Comparison of ENCODE assay signal across 9 cellular contexts in genomic region chr9:127965953-127966352, GRCh38. TPM values are rescaled to one million over a fixed set of nuclear protein-coding genes. Genes with fewer than 3 reads are reported as not detected.
DNase-seq lines count a peak whose midpoint lies in the region; ATAC-seq, FAIRE-seq and TF ChIP-seq lines count a peak whose summit lies in the region.
"Had no signal": no experiment of that assay in that cellular context is flagged by ENCODE, and none has a peak within 500 bp of the region (broad histone marks: within the 10 kb centered on the region; RNA-seq: fewer than 3 reads in every experiment).

No MANE protein-coding gene starts in this region.

- no peak for DNase-seq in activated CD4-positive, alpha-beta T cell treated with anti-CD3 and anti-CD28 coated beads, Interleukin-2, amount 10 ng/mL, durations not matched to agents 7 days and 5 days
- no peak for DNase-seq in activated CD4-positive, alpha-beta T cell treated with anti-CD3 and anti-CD28 coated beads for 4 hours
- DNase-seq in body of pancreas, result no peak
- no peak for DNase-seq in lower lobe of right lung
- no peak for DNase-seq in thoracic aorta (ENCODE audit: low spot score)
- DNase-seq in HTR-8/SVneo (ENCODE audit: insufficient read length, low spot score), result no peak
- no peak for DNase-seq in immature natural killer cell
- DNase-seq in activated CD4-positive, alpha-beta T cell treated with anti-CD3 and anti-CD28 coated beads, Interleukin-2, amount 50 U/mL, for 4 hours, result no peak

- H3K27me3 ChIP-seq in body of pancreas (no peaks in the 10 kb centered on the region), lower lobe of right lung (ENCODE audit: low read depth) (no peaks in the 10 kb centered on the region), thoracic aorta (replicated peaks; ENCODE audit: insufficient read depth) (no peaks in the 10 kb centered on the region)

- intact Hi-C loops in body of pancreas (cut with DNase I) (no loop called here), lower lobe of right lung (cut with DNase I) (no loop called here)

- H3K4me1 Mint-ChIP-seq in activated CD4-positive, alpha-beta T cell treated with anti-CD3 and anti-CD28 coated beads, Interleukin-2, amount 10 ng/mL, durations not matched to agents 7 days and 5 days, result peaks cover 98% of the 10 kb centered on the region
- peaks cover 12 to 15% of the 10 kb centered on the region in 2 donors for H3K4me1 Mint-ChIP-seq in immature natural killer cell

- H3K36me3 Mint-ChIP-seq in activated CD4-positive, alpha-beta T cell treated with anti-CD3 and anti-CD28 coated beads, Interleukin-2, amount 10 ng/mL, durations not matched to agents 7 days and 5 days (ENCODE audit: low read depth), result peaks cover 82% of the 10 kb centered on the region
- no peaks in the 10 kb centered on the region for H3K36me3 Mint-ChIP-seq in immature natural killer cell

- TF ChIP-seq CTCF in body of pancreas (IDR thresholded peaks at IDR 0.05), result no peak
- no peak for TF ChIP-seq CTCF in lower lobe of right lung (IDR thresholded peaks at IDR 0.05)
- TF ChIP-seq CTCF in thoracic aorta (IDR thresholded peaks at IDR 0.05), result no peak

- no peaks in the 10 kb centered on the region for H3K9me3 Mint-ChIP-seq in activated CD4-positive, alpha-beta T cell treated with anti-CD3 and anti-CD28 coated beads, Interleukin-2, amount 10 ng/mL, durations not matched to agents 7 days and 5 days
- no peaks in the 10 kb centered on the region for H3K9me3 Mint-ChIP-seq in immature natural killer cell
- H3K9me3 Mint-ChIP-seq: neural crest cell had no signal

- no peak for TF ChIP-seq POLR2A in body of pancreas (IDR thresholded peaks at IDR 0.05)

- H3K27ac ChIP-seq in body of pancreas (peak overlapping the region; percentile 80 to 93 (median 89)), lower lobe of right lung (peak overlapping the region; percentile 84), thoracic aorta (peak overlapping the region; percentile 83 to 94)

- H3K9me3 ChIP-seq in body of pancreas (no peaks in the 10 kb centered on the region), lower lobe of right lung (no peaks in the 10 kb centered on the region), thoracic aorta (no peaks in the 10 kb centered on the region)

- CTCF ChIA-PET in activated CD4-positive, alpha-beta T cell treated with anti-CD3 and anti-CD28 coated beads, Interleukin-2, amount 10 ng/mL, durations not matched to agents 7 days and 5 days (lab: Charles Lee), result interaction anchor here (1.2 to 2.5 kb wide), 2 partner anchors 11 to 22 kb away, joined by 6 to 15 read pairs; no protein-coding TSS in a partner anchor

- ATAC-seq in body of pancreas (peak; percentile 2), lower lobe of right lung (peak; percentile 1 to 10), thoracic aorta (ENCODE audit: insufficient number of reproducible peaks, low FRiP score, low read depth) (no peak)

- H3K4me3 ChIP-seq in body of pancreas (no peak overlapping the region), lower lobe of right lung (peak overlapping the region; percentile 27), thoracic aorta (peak overlapping the region; percentile 61)

- no peak overlapping the region for H3K27ac Mint-ChIP-seq in activated CD4-positive, alpha-beta T cell treated with anti-CD3 and anti-CD28 coated beads, Interleukin-2, amount 10 ng/mL, durations not matched to agents 7 days and 5 days
- H3K27ac Mint-ChIP-seq in immature natural killer cell, result no peak overlapping the region

- H3K4me1 ChIP-seq in body of pancreas, result peaks cover 90% of the 10 kb centered on the region
- peaks cover 85% of the 10 kb centered on the region for H3K4me1 ChIP-seq in lower lobe of right lung
- H3K4me1 ChIP-seq in thoracic aorta (ENCODE audit: control insufficient read depth in 1 of 2, low read depth in 2 of 2), result peaks cover 59 to 91% of the 10 kb centered on the region in 2 donors

- POLR2A ChIA-PET in activated CD4-positive, alpha-beta T cell treated with anti-CD3 and anti-CD28 coated beads, Interleukin-2, amount 10 ng/mL, durations not matched to agents 7 days and 5 days (lab: Charles Lee), result no interaction called here

- WGBS in body of pancreas, 2 donors, result 44 to 65% methylated on average over 5 to 6 of the region's 6 CpGs

- no peaks in the 10 kb centered on the region for H3K27me3 Mint-ChIP-seq in activated CD4-positive, alpha-beta T cell treated with anti-CD3 and anti-CD28 coated beads, Interleukin-2, amount 10 ng/mL, durations not matched to agents 7 days and 5 days
- H3K27me3 Mint-ChIP-seq in immature natural killer cell (ENCODE audit: low read depth in 3 of 3), result peaks cover 0 to 4% (median 2%) of the 10 kb centered on the region in 3 donors

- H3K36me3 ChIP-seq in body of pancreas (replicated peaks in 1 of 2; ENCODE audit: insufficient read depth in 1 of 2, low read depth in 2 of 2) (no peaks in the 10 kb centered on the region), lower lobe of right lung (no peaks in the 10 kb centered on the region), thoracic aorta (no peaks in the 10 kb centered on the region)

- peak overlapping the region; percentile 76 for H3K4me3 Mint-ChIP-seq in activated CD4-positive, alpha-beta T cell treated with anti-CD3 and anti-CD28 coated beads, Interleukin-2, amount 10 ng/mL, durations not matched to agents 7 days and 5 days
- H3K4me3 Mint-ChIP-seq in immature natural killer cell, result no peak overlapping the region

- no peak for FAIRE-seq in HTR-8/SVneo (lab: Jason Lieb, UNC)

RNA-seq across cellular contexts. Expression of gene EEIG1, which starts 14.8 kb away (rescaled TPM):
- 100 to 1,000 TPM; 412 to 477 TPM for total RNA-seq in activated CD4-positive, alpha-beta T cell treated with anti-CD3 and anti-CD28 coated beads, Interleukin-2, amount 10 ng/mL, durations not matched to agents 7 days and 5 days
- total RNA-seq in body of pancreas (10 to 100 TPM; 41.9 to 42.0 TPM), lower lobe of right lung (36.0 TPM), thoracic aorta (10 to 100 TPM; 20.4 to 26.5 TPM)
- 10 to 100 TPM in 2 of 3 donors, 1 to 10 TPM in 1; 7.6 to 19.6 (median 14.7) TPM for polyA plus RNA-seq in immature natural killer cell

RNA-seq across cellular contexts. Expression of gene DPM2, which starts 28.3 kb away (rescaled TPM):
- total RNA-seq in activated CD4-positive, alpha-beta T cell treated with anti-CD3 and anti-CD28 coated beads, Interleukin-2, amount 10 ng/mL, durations not matched to agents 7 days and 5 days, result 10 to 100 TPM; 79.9 to 80.4 TPM
- total RNA-seq in body of pancreas, result 10 to 100 TPM; 23.3 to 39.9 TPM
- total RNA-seq in lower lobe of right lung, result 33.7 TPM
- 10 to 100 TPM; 18.8 to 26.0 TPM for total RNA-seq in thoracic aorta
- polyA plus RNA-seq in immature natural killer cell, result 10 to 100 TPM; 48.0 to 79.7 (median 59.8) TPM

RNA-seq across cellular contexts. Expression of gene PIP5KL1, which starts 35.4 kb away (rescaled TPM):
- 1 to 10 TPM; 2.5 to 4.1 TPM for total RNA-seq in activated CD4-positive, alpha-beta T cell treated with anti-CD3 and anti-CD28 coated beads, Interleukin-2, amount 10 ng/mL, durations not matched to agents 7 days and 5 days
- total RNA-seq in body of pancreas, result 1 to 10 TPM; 1.3 to 2.6 TPM
- total RNA-seq in lower lobe of right lung, result 11.5 TPM
- 1 to 10 TPM; 6.0 to 8.8 TPM for total RNA-seq in thoracic aorta
- under 1 TPM in 2 of 3 donors, not detected in 1; 0.14 to 0.18 TPM for polyA plus RNA-seq in immature natural killer cell

RNA-seq across cellular contexts. Expression of gene ST6GALNAC4, which starts 49.1 kb away (rescaled TPM):
- 10 to 100 TPM; 16.8 to 22.4 TPM for total RNA-seq in activated CD4-positive, alpha-beta T cell treated with anti-CD3 and anti-CD28 coated beads, Interleukin-2, amount 10 ng/mL, durations not matched to agents 7 days and 5 days
- total RNA-seq in body of pancreas (10 to 100 TPM; 36.6 to 63.8 TPM), lower lobe of right lung (45.6 TPM), thoracic aorta (10 to 100 TPM; 45.0 to 61.2 TPM)
- 10 to 100 TPM in 1 of 3 donors, 1 to 10 TPM in 2; 8.7 to 20.1 (median 9.1) TPM for polyA plus RNA-seq in immature natural killer cell

Comparison
In these comparisons a context has a peak if more than half of its experiments do, and no peak if none do; other contexts are left out.
1. H3K4me3 ChIP-seq: peak in lower lobe of right lung (single experiment) and thoracic aorta (single experiment); none in body of pancreas (0 of 2).
2. RNA of gene EEIG1, which starts 14.8 kb away (total RNA-seq): 412 to 477 TPM in activated CD4-positive, alpha-beta T cell treated with anti-CD3 and anti-CD28 coated beads, Interleukin-2, amount 10 ng/mL, durations not matched to agents 7 days and 5 days; 41.9 to 42.0 TPM in body of pancreas, 36.0 TPM in lower lobe of right lung (single experiment) and 20.4 to 26.5 TPM in thoracic aorta; every median in the first group is over 4 times any median in the second.
3. Peak in every context shown above with its lines, with median percentiles within 50 percentile points of each other: H3K27ac ChIP-seq.